34 cellular contexts compared by ENCODE assay signal in the genomic region with DNA sequence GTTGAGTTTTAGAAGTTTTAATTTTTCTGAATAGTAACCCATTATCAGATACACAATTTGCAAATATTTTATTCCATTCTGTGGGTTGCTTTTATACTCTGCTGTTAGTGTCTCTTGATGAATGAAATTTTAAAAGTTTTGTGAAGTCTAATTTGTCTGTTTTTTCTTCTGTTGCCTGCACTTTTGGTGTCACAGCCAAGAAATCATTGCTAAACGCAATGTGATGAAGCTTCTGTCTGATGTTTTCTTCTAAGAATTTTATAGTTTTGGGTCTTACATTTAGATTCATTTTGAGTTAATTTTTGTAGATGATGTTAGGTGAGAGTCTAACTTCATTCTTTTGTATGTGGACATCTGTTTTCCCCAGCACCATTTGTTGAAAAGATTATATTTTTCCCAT.
"Had no signal": no experiment of that assay in that cellular context is flagged by ENCODE, and none has a peak within 500 bp of the region (broad histone marks: within the 10 kb centered on the region; RNA-seq: fewer than 3 reads in every experiment).

No MANE protein-coding gene starts in this region.

- H3K4me3 ChIP-seq: MG63 had no signal

- H3K27me3 ChIP-seq: MG63 had no signal

- H3K9me3 ChIP-seq: MG63 had no signal

- DNase-seq: Karpas-422, Kasumi-1, MG63, MM.1S, MV-4-11, NCI-H1048, NCI-H1092, NCI-H1092 treated with DMSO at 0.1 percent for 48 hours, NCI-H1105, NCI-H1105 treated with DMSO at 0.1 percent for 48 hours, NCI-H1417, NCI-H1417 treated with DMSO at 0.1 percent for 48 hours, NCI-H1436, NCI-H1436 treated with DMSO at 0.1 percent for 48 hours, NCI-H146, NCI-H1694, NCI-H1694 treated with DMSO at 0.1 percent for 48 hours, NCI-H187, NCI-H187 treated with DMSO at 0.1 percent for 48 hours, NCI-H1930, NCI-H2029, NCI-H2029 treated with DMSO at 0.1 percent for 48 hours, NCI-H2081, NCI-H2081 treated with DMSO at 0.1 percent for 48 hours, NCI-H2107, NCI-H2171, NCI-H2171 treated with DMSO at 0.1 percent for 48 hours, NCI-H2227 treated with DMSO at 0.1 percent for 48 hours, NCI-H226, NCI-H345, NCI-H446, NCI-H446 treated with DMSO at 0.1 percent for 48 hours, NCI-H510A, NCI-H510A treated with DMSO at 0.1 percent for 48 hours had no signal

- H3K36me3 ChIP-seq: MG63 had no signal
